1 cellular context compared by ENCODE assay signal in genomic region chr1:3443759-3444697, GRCh38.
TF ChIP-seq lines count a peak whose summit lies in the region.

No MANE protein-coding gene starts in this region.

TF ChIP-seq in IMR-90, 13 proteins besides CTCF, POLR2A, EP300 and RAD21:
- TF ChIP-seq RCOR1 (IDR thresholded peaks at IDR 0.05; ENCODE audit: insufficient replicate concordance, low read length) (no peak), BHLHE40 (IDR thresholded peaks at IDR 0.05; ENCODE audit: low read depth, low read length) (no peak)
TF ChIP-seq in IMR-90: peak in this region for 0.
